Comparison of ENCODE assay signal across 8 cellular contexts in genomic region chr12:82357340-82357739, GRCh38. TPM values are rescaled to one million over a fixed set of nuclear protein-coding genes. Genes with fewer than 3 reads are reported as not detected.
DNase-seq lines count a peak whose midpoint lies in the region; ATAC-seq and TF ChIP-seq lines count a peak whose summit lies in the region.

No MANE protein-coding gene starts in this region.

- no peak for ATAC-seq in HG03571 (IDR thresholded peaks at IDR 0.05; ENCODE audit: unreplicated experiment)

- H3K4me2 ChIP-seq in DOHH2 (ENCODE audit: low read length), result peak overlapping the region; percentile 69
- peak overlapping the region; percentile 87 for H3K4me2 ChIP-seq in fibroblast of lung (ENCODE audit: extremely low read depth, insufficient read depth, low read length)

- TF ChIP-seq CTCF in DOHH2 (IDR thresholded peaks at IDR 0.05; ENCODE audit: low read depth, low read length, poor library complexity, severe bottlenecking), result no peak
- no peak for TF ChIP-seq CTCF in fibroblast of lung (conservative IDR thresholded peaks at IDR 0.05 in 1 of 2, IDR thresholded peaks at IDR 0.05 in 1 of 2; ENCODE audit: low read depth in 1 of 2, low read length in 2 of 2)
- TF ChIP-seq CTCF in progenitor cell of endocrine pancreas (IDR thresholded peaks at IDR 0.05; ENCODE audit: unreplicated experiment), result no peak

- H3K36me3 ChIP-seq in DOHH2 (ENCODE audit: control insufficient read depth, low read length) (peaks cover 53% of the 10 kb centered on the region), SJCRH30 (peaks cover 37% of the 10 kb centered on the region), fibroblast of lung (ENCODE audit: control insufficient read depth, insufficient read depth, low read length) (no peaks in the 10 kb centered on the region)

- H3K27me3 Mint-ChIP-seq in progenitor cell of endocrine pancreas, result no peaks in the 10 kb centered on the region

- peak overlapping the region; percentile 96 for H3K4me3 ChIP-seq in DOHH2 (ENCODE audit: low read length)
- H3K4me3 ChIP-seq in SJCRH30, result peak overlapping the region; percentile 97
- H3K4me3 ChIP-seq in fibroblast of lung (replicated peaks in 1 of 4; ENCODE audit: control extremely low read depth in 1 of 4, insufficient read depth in 1 of 4, low read depth in 3 of 4, low read length in 4 of 4), result peak overlapping the region; percentile 84 to 100 (median 98)

- H3K9me2 ChIP-seq in DOHH2 (replicated peaks; ENCODE audit: control insufficient read depth, low read length), result no peaks in the 10 kb centered on the region

- H3K79me2 ChIP-seq in DOHH2 (ENCODE audit: control insufficient read depth, low read length), result peaks cover 42% of the 10 kb centered on the region
- H3K79me2 ChIP-seq in fibroblast of lung (ENCODE audit: control insufficient read depth, insufficient read depth, low read length), result peaks cover 20% of the 10 kb centered on the region

- peak overlapping the region; percentile 100 for H3K27ac Mint-ChIP-seq in progenitor cell of endocrine pancreas

- H3K27ac ChIP-seq in DOHH2 (ENCODE audit: low read depth, low read length) (no peak overlapping the region), SJCRH30 (peak overlapping the region; percentile 96), fibroblast of lung (ENCODE audit: insufficient read depth, low read length) (peak overlapping the region; percentile 98)

- peaks cover 24% of the 10 kb centered on the region for H3K36me3 Mint-ChIP-seq in progenitor cell of endocrine pancreas (ENCODE audit: insufficient read depth)

- H3K27me3 ChIP-seq in DOHH2 (ENCODE audit: control insufficient read depth, low read length), result no peaks in the 10 kb centered on the region
- no peaks in the 10 kb centered on the region for H3K27me3 ChIP-seq in SJCRH30
- H3K27me3 ChIP-seq in fibroblast of lung (ENCODE audit: control insufficient read depth, insufficient read depth, low read length), result no peaks in the 10 kb centered on the region

- peak overlapping the region; percentile 100 for H3K4me3 Mint-ChIP-seq in progenitor cell of endocrine pancreas (ENCODE audit: low read depth)

- peaks cover 25% of the 10 kb centered on the region for H3K4me1 ChIP-seq in DOHH2 (ENCODE audit: control insufficient read depth, low read length)
- no peaks in the 10 kb centered on the region for H3K4me1 ChIP-seq in SJCRH30
- peaks cover 3% of the 10 kb centered on the region for H3K4me1 ChIP-seq in fibroblast of lung (ENCODE audit: control insufficient read depth, extremely low read depth, insufficient read depth, low read length)

- H3K9ac ChIP-seq in fibroblast of lung (ENCODE audit: insufficient read depth, low read length), result peak overlapping the region; percentile 91

- H3F3A ChIP-seq in DOHH2 (ENCODE audit: control insufficient read depth, insufficient read depth), result no peaks in the 10 kb centered on the region; the same call in 1 of the 2 replicates

- DNase-seq in SJCRH30 (no peak), fibroblast of lung (ENCODE audit: low read depth in 2 of 2) (no peak), progenitor cell of endocrine pancreas (ENCODE audit: low spot score, unreplicated experiment) (no peak), epidermal melanocyte (ENCODE audit: insufficient read length, low spot score) (no peak), COR-L47 (lab: John Stamatoyannopoulos, UW) (no peak), NCI-H2227 treated with DMSO at 0.1 percent for 48 hours (lab: John Stamatoyannopoulos, UW) (no peak)

- no peaks in the 10 kb centered on the region for H3K9me3 Mint-ChIP-seq in progenitor cell of endocrine pancreas (ENCODE audit: low read depth)

- no peaks in the 10 kb centered on the region for H3K9me3 ChIP-seq in DOHH2 (ENCODE audit: control insufficient read depth, insufficient read depth, low read length)
- no peaks in the 10 kb centered on the region for H3K9me3 ChIP-seq in SJCRH30 (replicated peaks)
- no peaks in the 10 kb centered on the region for H3K9me3 ChIP-seq in fibroblast of lung (ENCODE audit: control insufficient read depth, insufficient read depth, low read depth, low read length)

- no peaks in the 10 kb centered on the region for H4K20me1 ChIP-seq in DOHH2 (ENCODE audit: control insufficient read depth, insufficient read depth, low read depth, low read length)
- H4K20me1 ChIP-seq in fibroblast of lung (ENCODE audit: control insufficient read depth, extremely low read depth, insufficient read depth, low read length), result no peaks in the 10 kb centered on the region

- peaks cover 18% of the 10 kb centered on the region for H3K4me1 Mint-ChIP-seq in progenitor cell of endocrine pancreas (ENCODE audit: low read depth)

- H2AFZ ChIP-seq in fibroblast of lung (ENCODE audit: low read length), result no peak overlapping the region

RNA-seq across cellular contexts. Expression of gene CCDC59, which starts 0.8 kb away (rescaled TPM):
- total RNA-seq in SJCRH30 (2014; rRNA removed; shearing (Covaris generic)), result 74.9 and 78.1 TPM in 2 replicates
- total RNA-seq in fibroblast of lung (57.8 and 70.4 TPM in 2 replicates), progenitor cell of endocrine pancreas (37.1 and 37.5 TPM in 2 replicates)
- 46.9 and 50.9 TPM in 2 replicates for polyA plus RNA-seq in fibroblast of lung
- 31.3 and 42.7 TPM in 2 replicates for polyA plus RNA-seq in fibroblast of lung (2012)
- 0.98 and 1.2 TPM in 2 replicates for polyA minus RNA-seq in fibroblast of lung (ENCODE audit: low replicate concordance)

RNA-seq across cellular contexts. Expression of gene METTL25, which starts 1.0 kb away (rescaled TPM):
- 9.1 and 9.2 TPM in 2 replicates for total RNA-seq in SJCRH30 (2014; rRNA removed; shearing (Covaris generic))
- total RNA-seq in fibroblast of lung (6.9 and 9.5 TPM in 2 replicates), progenitor cell of endocrine pancreas (15.0 and 15.8 TPM in 2 replicates)
- polyA plus RNA-seq in fibroblast of lung, result 3.2 and 4.2 TPM in 2 replicates
- polyA plus RNA-seq in fibroblast of lung (2012), result 2.9 and 4.2 TPM in 2 replicates
- 2.7 TPM in 1 of 2 replicates, not detected in the other for polyA minus RNA-seq in fibroblast of lung (ENCODE audit: low replicate concordance)
